ENCODE assay signal across 34 cellular contexts in genomic region chr1:162182090-162182489, GRCh38.
"Had no signal": no experiment of that assay in that cellular context is flagged by ENCODE, and none has a peak within 500 bp of the region (broad histone marks: within the 10 kb centered on the region; RNA-seq: fewer than 3 reads in every experiment).

No MANE protein-coding gene starts in this region.

- H3K27ac ChIP-seq: KMS-11 had no signal

- H3K27me3 ChIP-seq: MG63 had no signal

- DNase-seq: Karpas-422, Kasumi-1, MG63, MM.1S, MV-4-11, NCI-H1048, NCI-H1092, NCI-H1092 treated with DMSO at 0.1 percent for 48 hours, NCI-H1105, NCI-H1105 treated with DMSO at 0.1 percent for 48 hours, NCI-H1417, NCI-H1417 treated with DMSO at 0.1 percent for 48 hours, NCI-H1436, NCI-H1436 treated with DMSO at 0.1 percent for 48 hours, NCI-H146, NCI-H1694, NCI-H1694 treated with DMSO at 0.1 percent for 48 hours, NCI-H187, NCI-H187 treated with DMSO at 0.1 percent for 48 hours, NCI-H1930, NCI-H2029, NCI-H2029 treated with DMSO at 0.1 percent for 48 hours, NCI-H2081, NCI-H2081 treated with DMSO at 0.1 percent for 48 hours, NCI-H2107, NCI-H2171 treated with DMSO at 0.1 percent for 48 hours, NCI-H2227 treated with DMSO at 0.1 percent for 48 hours, NCI-H226, NCI-H345, NCI-H446, NCI-H446 treated with DMSO at 0.1 percent for 48 hours, NCI-H510A, NCI-H510A treated with DMSO at 0.1 percent for 48 hours had no signal

- H3K4me2 ChIP-seq: KMS-11 had no signal

- H3K4me3 ChIP-seq: MG63 had no signal

- H3K9ac ChIP-seq: KMS-11 had no signal

- H3K9me3 ChIP-seq: MG63 had no signal

- H3K36me3 ChIP-seq: MG63 had no signal
